Comparison of ENCODE assay signal across 8 cellular contexts in the genomic region with DNA sequence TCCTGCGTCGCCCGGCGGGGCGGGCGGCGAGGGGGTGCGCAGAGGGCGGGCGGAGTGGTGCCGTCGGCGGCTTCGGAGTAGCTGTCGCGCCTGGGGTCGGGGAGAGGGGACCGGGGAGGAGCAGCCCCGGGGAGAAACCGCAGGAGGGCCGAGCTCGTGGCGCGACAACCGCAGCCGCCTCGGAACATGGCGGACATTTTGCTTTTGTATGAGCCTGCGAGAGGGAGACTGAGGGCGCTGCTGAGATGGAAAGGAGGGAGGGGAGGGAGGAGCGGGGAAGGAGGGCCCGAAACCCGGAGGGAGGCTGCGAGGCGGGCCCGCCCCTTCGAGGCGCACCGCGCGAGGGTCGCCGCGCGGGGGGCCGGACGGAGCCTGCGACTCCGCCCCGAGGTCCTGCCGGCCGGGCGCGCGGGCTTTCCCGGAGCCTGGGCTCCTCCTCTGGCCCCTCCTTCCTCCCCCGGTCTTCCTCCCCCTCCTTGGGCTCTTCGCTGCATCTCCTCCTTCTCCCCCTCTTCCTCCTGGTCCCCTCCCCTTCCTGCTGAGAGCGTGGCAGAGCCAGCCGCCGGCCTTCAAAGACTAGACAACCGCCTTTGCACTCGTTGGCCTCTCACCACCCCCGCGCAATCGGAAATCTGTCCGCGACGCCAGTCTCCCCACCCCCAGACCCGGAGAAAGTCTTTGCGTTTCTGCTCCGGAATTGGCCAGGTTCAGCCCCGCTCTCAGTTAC. TPM values are rescaled to one million over a fixed set of nuclear protein-coding genes. Genes with fewer than 3 reads are reported as not detected.
A peak's percentile ranks its signal among the peaks of the same experiment; 100 is the strongest.
DNase-seq lines count a peak whose midpoint lies in the region; FAIRE-seq and TF ChIP-seq lines count a peak whose summit lies in the region.

No MANE protein-coding gene starts in this region.

- peak; percentile 95 for DNase-seq in ELF-1 (ENCODE audit: low read depth, low spot score)
- peak; percentile 57 for DNase-seq in H54 (ENCODE audit: insufficient read length, low spot score)
- peak; percentile 94 for DNase-seq in M059J (ENCODE audit: low read depth)
- peak; percentile 75 for DNase-seq in SIG-M5 (lab: John Stamatoyannopoulos, UW)
- DNase-seq in activated gamma-delta T cell treated with anti-CD3 and anti-CD28 coated beads, Interleukin-2, amount 50 U/mL, for 16 hours (ENCODE audit: low read depth), result peak; percentile 63
- DNase-seq in foreskin melanocyte, result peak; percentile 72
- DNase-seq in nucleus accumbens (lab: John Stamatoyannopoulos, UW), result peak; percentile 17 to 86 (median 70)
- DNase-seq in superior temporal gyrus (ENCODE audit: extremely low spot score), result peak; percentile 63

- peak; percentile 44; the same call in 1 of the 2 replicates for TF ChIP-seq POLR2A in H54 (IDR thresholded peaks at IDR 0.05; ENCODE audit: low read depth, low read length)

- FAIRE-seq in H54 (lab: Jason Lieb, UNC), result peak; percentile 61

RNA-seq across cellular contexts. Expression of gene INTS6L, which starts 1.1 kb away (rescaled TPM):
- total RNA-seq in M059J (2014; rRNA removed; shearing (Covaris generic)), result 4.7 and 5.8 TPM in 2 replicates

Comparison
In these comparisons a context has a peak if more than half of its experiments do, and no peak if none do; other contexts are left out.
1. Peak in every context shown above with its lines: DNase-seq.